9 cellular contexts compared by ENCODE assay signal in the genomic region with DNA sequence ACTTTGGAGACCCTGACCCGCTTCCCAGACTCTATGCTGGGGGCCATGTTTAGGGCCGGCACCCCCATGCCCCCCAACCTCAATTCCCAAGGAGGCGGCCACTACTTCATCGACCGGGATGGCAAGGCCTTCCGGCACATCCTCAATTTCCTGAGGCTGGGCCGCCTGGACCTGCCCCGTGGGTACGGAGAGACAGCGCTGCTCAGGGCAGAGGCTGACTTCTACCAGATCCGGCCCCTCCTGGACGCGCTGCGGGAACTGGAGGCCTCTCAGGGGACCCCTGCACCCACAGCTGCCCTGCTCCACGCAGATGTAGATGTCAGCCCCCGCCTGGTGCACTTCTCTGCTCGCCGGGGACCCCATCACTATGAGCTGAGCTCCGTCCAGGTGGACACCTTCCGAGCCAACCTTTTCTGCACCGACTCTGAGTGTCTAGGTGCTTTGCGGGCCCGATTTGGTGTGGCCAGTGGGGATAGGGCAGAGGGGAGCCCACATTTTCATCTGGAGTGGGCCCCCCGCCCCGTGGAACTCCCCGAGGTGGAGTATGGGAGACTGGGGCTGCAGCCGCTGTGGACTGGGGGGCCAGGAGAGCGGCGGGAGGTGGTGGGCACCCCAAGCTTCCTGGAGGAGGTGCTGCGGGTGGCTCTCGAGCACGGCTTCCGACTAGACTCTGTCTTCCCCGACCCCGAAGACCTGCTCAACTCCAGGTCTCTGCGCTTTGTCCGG. TPM values are rescaled to one million over a fixed set of nuclear protein-coding genes. Genes with fewer than 3 reads are reported as not detected.
DNase-seq lines count a peak whose midpoint lies in the region; ATAC-seq and TF ChIP-seq lines count a peak whose summit lies in the region.
"Had no signal": no experiment of that assay in that cellular context is flagged by ENCODE, and none has a peak within 500 bp of the region (broad histone marks: within the 10 kb centered on the region; RNA-seq: fewer than 3 reads in every experiment).

No MANE protein-coding gene starts in this region.

- no peak overlapping the region for H2AFZ ChIP-seq in SK-N-SH (ENCODE audit: low read depth)

- no peaks in the 10 kb centered on the region for H3K9me3 Mint-ChIP-seq in activated naive CD8-positive, alpha-beta T cell treated with anti-CD3 and anti-CD28 coated beads, Interleukin-2, amount 50 U/mL, for 24 hours

- H3K4me2 ChIP-seq in SK-N-SH, result peak overlapping the region; percentile 100

- H3F3A ChIP-seq in SK-N-SH (replicated peaks; ENCODE audit: insufficient read depth), result peaks cover 15% of the 10 kb centered on the region

- H3K36me3 ChIP-seq in SK-N-SH (replicated peaks in 1 of 2; ENCODE audit: control insufficient read depth in 1 of 2, insufficient read depth in 2 of 2, low read length in 1 of 2), result no peaks in the 10 kb centered on the region

- ATAC-seq in SK-N-SH treated with all-trans-retinoic acid at 6 μM for 48 hours (no peak), HG03469 (IDR thresholded peaks at IDR 0.05; ENCODE audit: unreplicated experiment) (no peak), HG02610 (IDR thresholded peaks at IDR 0.05; ENCODE audit: unreplicated experiment) (no peak), HG02885 (IDR thresholded peaks at IDR 0.05; ENCODE audit: poor library complexity, unreplicated experiment) (no peak)
- ATAC-seq in activated naive CD8-positive, alpha-beta T cell treated with anti-CD3 and anti-CD28 coated beads, Interleukin-2, amount 50 U/mL, for 24 hours, result no peak

- peak overlapping the region; percentile 78 for H3K27ac Mint-ChIP-seq in activated naive CD8-positive, alpha-beta T cell treated with anti-CD3 and anti-CD28 coated beads, Interleukin-2, amount 50 U/mL, for 24 hours

- peaks cover 9% of the 10 kb centered on the region for H3K36me3 Mint-ChIP-seq in activated naive CD8-positive, alpha-beta T cell treated with anti-CD3 and anti-CD28 coated beads, Interleukin-2, amount 50 U/mL, for 24 hours (ENCODE audit: low read depth)

- CTCF ChIA-PET in SK-N-SH (lab: Yijun Ruan, JAX), result interaction anchor here (0.7 to 5.2 kb wide), 17 partner anchors 9 to 265 kb away, joined by 3 to 52 read pairs (median 6); partner anchors contain the start of genes ACAP1, SENP3 and SOX15

- H3K4me3 Mint-ChIP-seq in activated naive CD8-positive, alpha-beta T cell treated with anti-CD3 and anti-CD28 coated beads, Interleukin-2, amount 50 U/mL, for 24 hours, result peak overlapping the region; percentile 82

- peaks cover 38% of the 10 kb centered on the region for H3K79me2 ChIP-seq in SK-N-SH (ENCODE audit: insufficient read depth)

- TF ChIP-seq EP300 in SK-N-SH (IDR thresholded peaks at IDR 0.05; ENCODE audit: borderline replicate concordance in 1 of 2, low read depth in 1 of 2, low read length in 1 of 2), result no peak

- H3K27ac ChIP-seq in SK-N-SH (ENCODE audit: low read depth in 2 of 2, low read length in 1 of 2), result peak overlapping the region in 1 of 2 experiments; percentile 99; a peak in 2 of 4 replicates
- H3K27ac ChIP-seq in layer of hippocampus (ENCODE audit: low read depth, low read length), result peak overlapping the region; percentile 35
- peak overlapping the region; percentile 96 for H3K27ac ChIP-seq in substantia nigra (ENCODE audit: low read depth, low read length, poor library complexity, severe bottlenecking)

- peak overlapping the region; percentile 100 for H3K9ac ChIP-seq in SK-N-SH

- no peaks in the 10 kb centered on the region for H3K9me3 ChIP-seq in SK-N-SH

- no peak for TF ChIP-seq RAD21 in SK-N-SH (IDR thresholded peaks at IDR 0.05; ENCODE audit: low read length)

- POLR2A ChIA-PET in SK-N-SH (lab: Yijun Ruan, JAX), result interaction anchor here (0.6 to 2.0 kb wide), 2 partner anchors 23 to 849 kb away, joined by 3 to 5 read pairs; no protein-coding TSS in a partner anchor

- no peaks in the 10 kb centered on the region; the same call in 1 of the 2 replicates for H4K20me1 ChIP-seq in SK-N-SH (ENCODE audit: insufficient read depth)

- H3K9me2 ChIP-seq in SK-N-SH, result no peaks in the 10 kb centered on the region

- H3K27me3 Mint-ChIP-seq in activated naive CD8-positive, alpha-beta T cell treated with anti-CD3 and anti-CD28 coated beads, Interleukin-2, amount 50 U/mL, for 24 hours, result no peaks in the 10 kb centered on the region

- no peak for TF ChIP-seq CTCF in SK-N-SH (IDR thresholded peaks at IDR 0.05)

- H3K4me3 ChIP-seq in SK-N-SH (ENCODE audit: low read depth in 2 of 2, low read length in 1 of 2), result peak overlapping the region; percentile 69 to 97

- H3K27me3 ChIP-seq in SK-N-SH (ENCODE audit: insufficient read depth), result no peaks in the 10 kb centered on the region
- H3K27me3 ChIP-seq in layer of hippocampus (ENCODE audit: control insufficient read depth, insufficient read depth, low read length), result peaks cover 2% of the 10 kb centered on the region

- 97% methylated on average over 23 of the region's 37 CpGs for WGBS in SK-N-SH (ENCODE audit: low lambda C conversion rate)

- H3K4me1 ChIP-seq in SK-N-SH (ENCODE audit: control insufficient read depth in 1 of 2, insufficient read depth in 2 of 2, low read depth in 1 of 2, low read length in 1 of 2), result peaks cover 19 to 48% of the 10 kb centered on the region in 2 experiments; a peak in 2 of 4 replicates

- no peak for DNase-seq in SK-N-SH
- no peak for DNase-seq in activated naive CD8-positive, alpha-beta T cell treated with anti-CD3 and anti-CD28 coated beads, Interleukin-2, amount 50 U/mL, for 24 hours
- no peak for DNase-seq in substantia nigra (lab: John Stamatoyannopoulos, UW)
- DNase-seq: GOT3 had no signal

- H3K4me1 Mint-ChIP-seq in activated naive CD8-positive, alpha-beta T cell treated with anti-CD3 and anti-CD28 coated beads, Interleukin-2, amount 50 U/mL, for 24 hours, result peaks cover 43% of the 10 kb centered on the region

TF ChIP-seq in SK-N-SH, 30 proteins besides CTCF, POLR2A, EP300 and RAD21 (continues in another document):
- no peak for TF ChIP-seq RXRA (IDR thresholded peaks at IDR 0.05; ENCODE audit: borderline replicate concordance, low read depth)
- TF ChIP-seq JUND (IDR thresholded peaks at IDR 0.05), result no peak
- no peak for TF ChIP-seq ZBTB33 (IDR thresholded peaks at IDR 0.05; ENCODE audit: borderline replicate concordance, low read depth)
- TF ChIP-seq NRF1 (IDR thresholded peaks at IDR 0.05; ENCODE audit: low read depth, low read length), result no peak
- TF ChIP-seq FOSL2 (IDR thresholded peaks at IDR 0.05; ENCODE audit: borderline replicate concordance, low read depth), result no peak

TF ChIP-seq in SK-N-SH treated with all-trans-retinoic acid at 6 μM for 48 hours, 23 proteins besides CTCF, POLR2A, EP300 and RAD21:
- TF ChIP-seq CSDC2 (CRISPR knock-in tag; IDR thresholded peaks at IDR 0.05) (no peak), PPARA (CRISPR knock-in tag; IDR thresholded peaks at IDR 0.05; ENCODE audit: borderline replicate concordance) (no peak), ESRRG (CRISPR knock-in tag; IDR thresholded peaks at IDR 0.05) (no peak), TSHZ2 (CRISPR knock-in tag; IDR thresholded peaks at IDR 0.05) (no peak), ISL1 (CRISPR knock-in tag; IDR thresholded peaks at IDR 0.05) (no peak), SNAI2 (CRISPR knock-in tag; IDR thresholded peaks at IDR 0.05) (no peak)
TF ChIP-seq in SK-N-SH treated with all-trans-retinoic acid at 6 μM for 48 hours: peak in this region for 0.

RNA-seq across cellular contexts. Expression of gene KCTD11, which starts 1.1 kb away (rescaled TPM):
- polyA plus RNA-seq in SK-N-SH (2012; rRNA removed), result 9.5 and 12.1 TPM in 2 replicates
- polyA plus RNA-seq in SK-N-SH (2012; cell fraction: cytosol; rRNA removed), result 6.0 and 8.2 TPM in 2 replicates
- polyA plus RNA-seq in SK-N-SH (2012; cell fraction: nucleus; rRNA removed), result 5.9 and 7.8 TPM in 2 replicates

RNA-seq across cellular contexts. Expression of gene TMEM95, which starts 1.9 kb away (rescaled TPM):
- polyA plus RNA-seq in SK-N-SH (2012; rRNA removed), result not detected in 2 replicates
- polyA plus RNA-seq in SK-N-SH (2012; cell fraction: cytosol; rRNA removed), result not detected in 2 replicates
- not detected in 2 replicates for polyA plus RNA-seq in SK-N-SH (2012; cell fraction: nucleus; rRNA removed)

RNA-seq across cellular contexts. Expression of gene ACAP1, which starts 16.7 kb away (rescaled TPM):
- 0.71 and 6.4 TPM in 2 replicates for polyA plus RNA-seq in SK-N-SH (2012; rRNA removed)
- 1.2 and 2.4 TPM in 2 replicates for polyA plus RNA-seq in SK-N-SH (2012; cell fraction: cytosol; rRNA removed)
- 0.36 and 0.68 TPM in 2 replicates for polyA plus RNA-seq in SK-N-SH (2012; cell fraction: nucleus; rRNA removed)

RNA-seq across cellular contexts. Expression of gene NEURL4, which starts 23.9 kb away (rescaled TPM):
- 20.7 and 22.1 TPM in 2 replicates for polyA plus RNA-seq in SK-N-SH (2012; rRNA removed)
- 4.9 and 7.6 TPM in 2 replicates for polyA plus RNA-seq in SK-N-SH (2012; cell fraction: cytosol; rRNA removed)
- 156 and 173 TPM in 2 replicates for polyA plus RNA-seq in SK-N-SH (2012; cell fraction: nucleus; rRNA removed)

RNA-seq across cellular contexts. Expression of gene TNK1, which starts 27.8 kb away (rescaled TPM):
- 0.64 and 0.75 TPM in 2 replicates for polyA plus RNA-seq in SK-N-SH (2012; rRNA removed)
- 0.24 and 0.59 TPM in 2 replicates for polyA plus RNA-seq in SK-N-SH (2012; cell fraction: cytosol; rRNA removed)
- polyA plus RNA-seq in SK-N-SH (2012; cell fraction: nucleus; rRNA removed), result 2.2 and 3.3 TPM in 2 replicates
